In genomic region chr3:72617420-72618024, GRCh38 we compare ENCODE assay signal across 25 cellular contexts.
DNase-seq lines count a peak whose midpoint lies in the region; ATAC-seq and TF ChIP-seq lines count a peak whose summit lies in the region.
"Had no signal": no experiment of that assay in that cellular context is flagged by ENCODE, and none has a peak within 500 bp of the region (broad histone marks: within the 10 kb centered on the region; RNA-seq: fewer than 3 reads in every experiment).

No MANE protein-coding gene starts in this region.

- no peaks in the 10 kb centered on the region for H3K79me2 ChIP-seq in hepatocyte

- H3K9me3 ChIP-seq in hepatocyte (ENCODE audit: low read depth) (no peaks in the 10 kb centered on the region), tibial nerve (peaks cover 0 to 12% (median 0%) of the 10 kb centered on the region in 4 donors)
- H3K9me3 ChIP-seq: MG63, SK-N-SH had no signal

- H3K27me3 ChIP-seq in hepatocyte, result no peaks in the 10 kb centered on the region
- no peaks in the 10 kb centered on the region for H3K27me3 ChIP-seq in tibial nerve
- H3K27me3 ChIP-seq: MG63 had no signal

- TF ChIP-seq POLR2A in tibial nerve (IDR thresholded peaks at IDR 0.05), result no peak

- peaks cover 18% of the 10 kb centered on the region for H3K4me1 Mint-ChIP-seq in nephron

- no peak for TF ChIP-seq EP300 in tibial nerve (IDR thresholded peaks at IDR 0.05)

- peaks cover 6% of the 10 kb centered on the region for H3K9me3 Mint-ChIP-seq in nephron

- no peak for TF ChIP-seq CTCF in hepatocyte (IDR thresholded peaks at IDR 0.05; ENCODE audit: poor library complexity)
- no peak for TF ChIP-seq CTCF in nephron (IDR thresholded peaks at IDR 0.05; ENCODE audit: unreplicated experiment in 3 of 3)
- no peak for TF ChIP-seq CTCF in tibial nerve (IDR thresholded peaks at IDR 0.05)

- peaks cover 14% of the 10 kb centered on the region for H3K27me3 Mint-ChIP-seq in nephron (ENCODE audit: low read depth)
- H3K27me3 Mint-ChIP-seq: CD4-positive, alpha-beta T cell; T-cell had no signal

- H3K36me3 ChIP-seq in hepatocyte (replicated peaks; ENCODE audit: insufficient read depth, low read depth) (no peaks in the 10 kb centered on the region), tibial nerve (no peaks in the 10 kb centered on the region)
- H3K36me3 ChIP-seq: MG63 had no signal

- H3K4me1 ChIP-seq in hepatocyte (ENCODE audit: insufficient read depth) (no peaks in the 10 kb centered on the region), tibial nerve (no peaks in the 10 kb centered on the region)

- no peak for ATAC-seq in GM21423 (IDR thresholded peaks at IDR 0.05; ENCODE audit: unreplicated experiment)
- no peak for ATAC-seq in SK-N-SH treated with all-trans-retinoic acid at 6 μM for 48 hours
- ATAC-seq in HG03520 (IDR thresholded peaks at IDR 0.05; ENCODE audit: unreplicated experiment), result no peak
- ATAC-seq: GM12878, T-cell had no signal

- H2AFZ ChIP-seq in hepatocyte, result no peak overlapping the region

- DNase-seq in NCI-H2227 treated with DMSO at 0.1 percent for 48 hours (lab: John Stamatoyannopoulos, UW) (peak; percentile 7), NCI-H2227 (lab: John Stamatoyannopoulos, UW; ENCODE audit: unreplicated experiment) (no peak), hepatocyte (ENCODE audit: low spot score) (no peak), tibial nerve (ENCODE audit: low spot score in 2 of 2) (no peak)
- DNase-seq: 8988T; CD4-positive, alpha-beta T cell; COR-L47; DMS79; EL; GDM1; KBM-7; MG63; NCI-H2029 treated with DMSO at 0.1 percent for 48 hours; NCI-H226; NCI-H510A; NCI-H69; OCI-M1; SIG-M5; SK-N-SH; T-cell had no signal

- no peak overlapping the region for H3K4me3 Mint-ChIP-seq in nephron
- H3K4me3 Mint-ChIP-seq: CD4-positive, alpha-beta T cell; T-cell had no signal

- no peaks in the 10 kb centered on the region for H4K20me1 ChIP-seq in hepatocyte (ENCODE audit: insufficient read depth, poor library complexity, severe bottlenecking)

- 34% methylated on average over 5 of the region's 5 CpGs for WGBS in hepatocyte (ENCODE audit: low lambda C conversion rate, missing lambda C conversion rate)
- 45 to 46% methylated on average over 5 of the region's 5 CpGs for WGBS in tibial nerve, 2 donors

- H3K27ac ChIP-seq in hepatocyte (peak overlapping the region; percentile 31), tibial nerve (no peak overlapping the region)

- H3K27ac Mint-ChIP-seq in nephron, result peak overlapping the region in 2 of 3 experiments; percentile 0 to 65
- H3K27ac Mint-ChIP-seq: CD4-positive, alpha-beta T cell; T-cell had no signal

- H3K36me3 Mint-ChIP-seq in nephron (ENCODE audit: low read depth), result no peaks in the 10 kb centered on the region
- H3K36me3 Mint-ChIP-seq: T-cell had no signal

- no peak overlapping the region for H3K4me2 ChIP-seq in hepatocyte
- H3K4me2 ChIP-seq: SK-N-SH had no signal

- H3K9me2 ChIP-seq in hepatocyte (replicated peaks; ENCODE audit: insufficient read depth), result no peaks in the 10 kb centered on the region
- H3K9me2 ChIP-seq: SK-N-SH had no signal

- H3K4me3 ChIP-seq in hepatocyte (no peak overlapping the region), tibial nerve (no peak overlapping the region)
- H3K4me3 ChIP-seq: GM12878, MG63 had no signal

TF ChIP-seq in SK-N-SH treated with all-trans-retinoic acid at 6 μM for 48 hours, 23 proteins besides CTCF, POLR2A, EP300 and RAD21:
- TF ChIP-seq ARNTL (CRISPR knock-in tag; IDR thresholded peaks at IDR 0.05; ENCODE audit: borderline replicate concordance, low read depth) (no peak), CREB5 (CRISPR knock-in tag; IDR thresholded peaks at IDR 0.05; ENCODE audit: low read depth) (no peak)
